In genomic region chr22:50628543-50629134, GRCh38 we compare ENCODE assay signal across 8 cellular contexts. TPM values are rescaled to one million over a fixed set of nuclear protein-coding genes. Genes with fewer than 3 reads are reported as not detected.
DNase-seq lines count a peak whose midpoint lies in the region; ATAC-seq and TF ChIP-seq lines count a peak whose summit lies in the region.

No MANE protein-coding gene starts in this region.

- H3K79me2 ChIP-seq in neural cell (replicated peaks; ENCODE audit: insufficient read depth, low read length) = no peaks in the 10 kb centered on the region

- H3K4me3 Mint-ChIP-seq in CD4-positive, CD25-positive, alpha-beta regulatory T cell = peak overlapping the region; percentile 90 to 94 (median 92)

- H3K27me3 ChIP-seq in CD4-positive, CD25-positive, alpha-beta regulatory T cell (ENCODE audit: control insufficient read depth, insufficient read depth, low read length) = no peaks in the 10 kb centered on the region
- no peaks in the 10 kb centered on the region for H3K27me3 ChIP-seq in dorsolateral prefrontal cortex
- H3K27me3 ChIP-seq in neural cell (ENCODE audit: insufficient read depth, low read depth, low read length) = no peaks in the 10 kb centered on the region

- H3K36me3 Mint-ChIP-seq in CD4-positive, CD25-positive, alpha-beta regulatory T cell = peaks cover 4% of the 10 kb centered on the region

- peak overlapping the region; percentile 90 to 97 (median 94) for H3K27ac Mint-ChIP-seq in CD4-positive, CD25-positive, alpha-beta regulatory T cell

- H3K9me3 ChIP-seq in CD4-positive, CD25-positive, alpha-beta regulatory T cell (ENCODE audit: control insufficient read depth in 2 of 2, low read length in 2 of 2) = no peaks in the 10 kb centered on the region
- H3K9me3 ChIP-seq in KOPT-K1 (ENCODE audit: insufficient read depth, low read length, poor library complexity, severe bottlenecking) (no peaks in the 10 kb centered on the region), neural cell (ENCODE audit: low read length) (no peaks in the 10 kb centered on the region)

- intact Hi-C loops in dorsolateral prefrontal cortex (cut with DNase I) = loop anchor here in 1 of 2 donors (5.0 kb wide), 1 partner anchor 69 kb away; no protein-coding TSS in a partner anchor

- H3K9me3 Mint-ChIP-seq in CD4-positive, CD25-positive, alpha-beta regulatory T cell = peaks cover 0 to 2% (median 0%) of the 10 kb centered on the region in 7 donors

- CTCF ChIA-PET in GM10248 (lab: Yijun Ruan, JAX) = interaction anchor here (0.7 to 1.4 kb wide), 3 partner anchors 62 to 155 kb away, joined by 3 to 5 read pairs (median 4); partner anchors contain the start of gene SYCE3

- H3K4me1 Mint-ChIP-seq in CD4-positive, CD25-positive, alpha-beta regulatory T cell = peaks cover 0 to 29% (median 14%) of the 10 kb centered on the region in 4 donors

- no peak for TF ChIP-seq EP300 in neural cell (conservative IDR thresholded peaks at IDR 0.05; ENCODE audit: poor library complexity, severe bottlenecking)

- DNase-seq in CD4-positive, CD25-positive, alpha-beta regulatory T cell = peak in 1 of 3 donors; percentile 6
- DNase-seq in dorsolateral prefrontal cortex (no peak), NOMO-1 treated with DMSO at 0.1 percent for 48 hours (lab: John Stamatoyannopoulos, UW; ENCODE audit: unreplicated experiment) (no peak), DMS153 treated with DMSO at 0.1 percent for 48 hours (lab: John Stamatoyannopoulos, UW; ENCODE audit: unreplicated experiment) (no peak), GM10248 (ENCODE audit: extremely low spot score) (no peak)

- peaks cover 2% of the 10 kb centered on the region for H3K36me3 ChIP-seq in CD4-positive, CD25-positive, alpha-beta regulatory T cell (ENCODE audit: control insufficient read depth, insufficient read depth, low read length)
- H3K36me3 ChIP-seq in KOPT-K1 (ENCODE audit: insufficient read depth, low read length) (no peaks in the 10 kb centered on the region), neural cell (ENCODE audit: insufficient read depth, low read length) (no peaks in the 10 kb centered on the region)

- ATAC-seq in CD4-positive, CD25-positive, alpha-beta regulatory T cell (ENCODE audit: low read depth in 2 of 2) = peak in 1 of 2 donors; percentile 11
- no peak for ATAC-seq in GM21360 (IDR thresholded peaks at IDR 0.05; ENCODE audit: unreplicated experiment)

- peak overlapping the region; percentile 78 for H3K4me3 ChIP-seq in CD4-positive, CD25-positive, alpha-beta regulatory T cell (ENCODE audit: low read depth, low read length)
- H3K4me3 ChIP-seq in dorsolateral prefrontal cortex = peak overlapping the region; percentile 68 to 99 (median 90)
- peak overlapping the region; percentile 77 for H3K4me3 ChIP-seq in neural cell (ENCODE audit: low read length)

- no peaks in the 10 kb centered on the region for H3K27me3 Mint-ChIP-seq in CD4-positive, CD25-positive, alpha-beta regulatory T cell

- peak overlapping the region; percentile 67 for H3K9ac ChIP-seq in neural cell (ENCODE audit: low read length)

- no peaks in the 10 kb centered on the region for H3F3A ChIP-seq in neural cell (ENCODE audit: insufficient read depth, low read length, poor library complexity, severe bottlenecking)

- H3K4me1 ChIP-seq in CD4-positive, CD25-positive, alpha-beta regulatory T cell (ENCODE audit: control insufficient read depth, insufficient read depth, low read length, poor library complexity, severe bottlenecking) = peaks cover 25% of the 10 kb centered on the region

- H2AFZ ChIP-seq in neural cell (ENCODE audit: low read depth, low read length) = peak overlapping the region; percentile 41

- TF ChIP-seq CTCF in dorsolateral prefrontal cortex (IDR thresholded peaks at IDR 0.05 in 54 of 56, conservative IDR thresholded peaks at IDR 0.05 in 2 of 56; ENCODE audit: low read depth in 1 of 56, partially characterized antibody in 56 of 56) (no peak), neural cell (IDR thresholded peaks at IDR 0.05; ENCODE audit: poor library complexity, severe bottlenecking) (no peak), GM10248 (IDR thresholded peaks at IDR 0.05; ENCODE audit: control extremely low read depth, extremely low read depth, low read depth, missing control alignments) (no peak)

- no peak for TF ChIP-seq RAD21 in neural cell (conservative IDR thresholded peaks at IDR 0.05)

- peak overlapping the region; percentile 79 for H3K27ac ChIP-seq in CD4-positive, CD25-positive, alpha-beta regulatory T cell (ENCODE audit: insufficient read depth, low read length, poor library complexity, severe bottlenecking)
- H3K27ac ChIP-seq in KOPT-K1 (ENCODE audit: low read depth, low read length, poor library complexity, severe bottlenecking) (peak overlapping the region; percentile 75), dorsolateral prefrontal cortex (peak overlapping the region in 47 of 59 donors; percentile 10 to 91 (median 76)), neural cell (ENCODE audit: low read length) (peak overlapping the region; percentile 41)

- POLR2A ChIA-PET in GM10248 (lab: Yijun Ruan, JAX) = interaction anchor here (0.5 kb wide), 1 partner anchor 240 kb away, joined by 4 read pairs; no protein-coding TSS in a partner anchor

- H3K9me2 ChIP-seq in neural cell (ENCODE audit: insufficient read depth, low read length) = no peaks in the 10 kb centered on the region

- H3K4me2 ChIP-seq in neural cell (ENCODE audit: low read length) = peak overlapping the region; percentile 98

- no peaks in the 10 kb centered on the region for H4K20me1 ChIP-seq in neural cell (ENCODE audit: insufficient read depth)

TF ChIP-seq in neural cell, 6 proteins besides CTCF, POLR2A, EP300 and RAD21:
- TF ChIP-seq TAF1 (IDR thresholded peaks at IDR 0.05; ENCODE audit: low read depth) (no peak), SMC3 (conservative IDR thresholded peaks at IDR 0.05; ENCODE audit: poor library complexity) (no peak), MXI1 (conservative IDR thresholded peaks at IDR 0.05; ENCODE audit: poor library complexity, severe bottlenecking) (peak; percentile 53), EZH2 (IDR thresholded peaks at IDR 0.05; ENCODE audit: borderline replicate concordance, insufficient read depth, low read length, poor library complexity, severe bottlenecking) (no peak)
- TF ChIP-seq, protein P1, sequence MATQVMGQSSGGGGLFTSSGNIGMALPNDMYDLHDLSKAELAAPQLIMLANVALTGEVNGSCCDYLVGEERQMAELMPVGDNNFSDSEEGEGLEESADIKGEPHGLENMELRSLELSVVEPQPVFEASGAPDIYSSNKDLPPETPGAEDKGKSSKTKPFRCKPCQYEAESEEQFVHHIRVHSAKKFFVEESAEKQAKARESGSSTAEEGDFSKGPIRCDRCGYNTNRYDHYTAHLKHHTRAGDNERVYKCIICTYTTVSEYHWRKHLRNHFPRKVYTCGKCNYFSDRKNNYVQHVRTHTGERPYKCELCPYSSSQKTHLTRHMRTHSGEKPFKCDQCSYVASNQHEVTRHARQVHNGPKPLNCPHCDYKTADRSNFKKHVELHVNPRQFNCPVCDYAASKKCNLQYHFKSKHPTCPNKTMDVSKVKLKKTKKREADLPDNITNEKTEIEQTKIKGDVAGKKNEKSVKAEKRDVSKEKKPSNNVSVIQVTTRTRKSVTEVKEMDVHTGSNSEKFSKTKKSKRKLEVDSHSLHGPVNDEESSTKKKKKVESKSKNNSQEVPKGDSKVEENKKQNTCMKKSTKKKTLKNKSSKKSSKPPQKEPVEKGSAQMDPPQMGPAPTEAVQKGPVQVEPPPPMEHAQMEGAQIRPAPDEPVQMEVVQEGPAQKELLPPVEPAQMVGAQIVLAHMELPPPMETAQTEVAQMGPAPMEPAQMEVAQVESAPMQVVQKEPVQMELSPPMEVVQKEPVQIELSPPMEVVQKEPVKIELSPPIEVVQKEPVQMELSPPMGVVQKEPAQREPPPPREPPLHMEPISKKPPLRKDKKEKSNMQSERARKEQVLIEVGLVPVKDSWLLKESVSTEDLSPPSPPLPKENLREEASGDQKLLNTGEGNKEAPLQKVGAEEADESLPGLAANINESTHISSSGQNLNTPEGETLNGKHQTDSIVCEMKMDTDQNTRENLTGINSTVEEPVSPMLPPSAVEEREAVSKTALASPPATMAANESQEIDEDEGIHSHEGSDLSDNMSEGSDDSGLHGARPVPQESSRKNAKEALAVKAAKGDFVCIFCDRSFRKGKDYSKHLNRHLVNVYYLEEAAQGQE (IDR thresholded peaks at IDR 0.05; ENCODE audit: borderline replicate concordance) = no peak

RNA-seq across cellular contexts. Expression of gene ARSA, which starts 0.7 kb away (rescaled TPM):
- total RNA-seq in CD4-positive, CD25-positive, alpha-beta regulatory T cell = 81.3 TPM
- 10 to 100 TPM in 3 of 4 donors, 1 to 10 TPM in 1; 8.0 to 11.3 (median 10.5) TPM for polyA plus RNA-seq in CD4-positive, CD25-positive, alpha-beta regulatory T cell
- 10 to 100 TPM; 32.1 to 72.7 (median 48.0) TPM for total RNA-seq in dorsolateral prefrontal cortex
- 32.5 and 41.4 TPM in 2 replicates for polyA plus RNA-seq in neural cell
- 12.7 and 14.1 TPM in 2 replicates for polyA minus RNA-seq in neural cell

RNA-seq across cellular contexts. Expression of gene MAPK8IP2, which starts 28.0 kb away (rescaled TPM):
- total RNA-seq in CD4-positive, CD25-positive, alpha-beta regulatory T cell = 0.30 TPM
- not detected for polyA plus RNA-seq in CD4-positive, CD25-positive, alpha-beta regulatory T cell
- 100 to 1,000 TPM in 119 of 120 experiments, 10 to 100 TPM in 1; 82.8 to 271 (median 217) TPM for total RNA-seq in dorsolateral prefrontal cortex
- 48.0 and 54.5 TPM in 2 replicates for polyA plus RNA-seq in neural cell
- polyA minus RNA-seq in neural cell = 63.2 and 71.1 TPM in 2 replicates

RNA-seq across cellular contexts. Expression of gene SHANK3, which starts 44.0 kb away (rescaled TPM):
- total RNA-seq in CD4-positive, CD25-positive, alpha-beta regulatory T cell = 0.67 TPM
- not detected for polyA plus RNA-seq in CD4-positive, CD25-positive, alpha-beta regulatory T cell
- 100 to 1,000 TPM in 90 of 120 experiments, 10 to 100 TPM in 30; 42.8 to 197 (median 115) TPM for total RNA-seq in dorsolateral prefrontal cortex
- polyA plus RNA-seq in neural cell = 5.5 and 6.3 TPM in 2 replicates
- 9.6 and 9.7 TPM in 2 replicates for polyA minus RNA-seq in neural cell

RNA-seq across cellular contexts. Expression of gene CHKB, which starts 46.0 kb away (rescaled TPM):
- 162 TPM for total RNA-seq in CD4-positive, CD25-positive, alpha-beta regulatory T cell
- 10 to 100 TPM; 39.8 to 51.7 (median 43.4) TPM for polyA plus RNA-seq in CD4-positive, CD25-positive, alpha-beta regulatory T cell
- total RNA-seq in dorsolateral prefrontal cortex = 100 to 1,000 TPM in 1 of 120 experiments, 10 to 100 TPM in 119; 36.7 to 115 (median 63.9) TPM
- polyA plus RNA-seq in neural cell = 170 and 173 TPM in 2 replicates
- polyA minus RNA-seq in neural cell = 43.5 and 47.5 TPM in 2 replicates

RNA-seq across cellular contexts. Expression of gene CPT1B, which starts 50.4 kb away (rescaled TPM):
- 71.8 TPM for total RNA-seq in CD4-positive, CD25-positive, alpha-beta regulatory T cell
- under 1 TPM in 3 of 4 donors, not detected in 1; 0.25 to 0.76 (median 0.27) TPM for polyA plus RNA-seq in CD4-positive, CD25-positive, alpha-beta regulatory T cell
- 10 to 100 TPM; 16.1 to 79.3 (median 36.8) TPM for total RNA-seq in dorsolateral prefrontal cortex
- polyA plus RNA-seq in neural cell = 72.4 and 75.1 TPM in 2 replicates
- 14.6 and 17.9 TPM in 2 replicates for polyA minus RNA-seq in neural cell

Comparison
In these comparisons a context has a peak if more than half of its experiments do, and no peak if none do; other contexts are left out.
1. RNA of gene MAPK8IP2, which starts 28.0 kb away (total RNA-seq): 82.8 to 271 TPM in dorsolateral prefrontal cortex; 0.30 TPM in CD4-positive, CD25-positive, alpha-beta regulatory T cell (single experiment); every median in the first group is over 10 times any median in the second.
2. RNA of gene SHANK3, which starts 44.0 kb away (total RNA-seq): 42.8 to 197 TPM in dorsolateral prefrontal cortex; 0.67 TPM in CD4-positive, CD25-positive, alpha-beta regulatory T cell (single experiment); every median in the first group is over 10 times any median in the second.
3. Peak in every context shown above with its lines, with median percentiles within 50 percentile points of each other: H3K27ac ChIP-seq and H3K4me3 ChIP-seq.